In genomic region chr12:76470028-76470939, GRCh38 we compare ENCODE assay signal across 8 cellular contexts.
A peak's percentile ranks its signal among the peaks of the same experiment; 100 is the strongest.
DNase-seq lines count a peak whose midpoint lies in the region; ATAC-seq and TF ChIP-seq lines count a peak whose summit lies in the region.

No MANE protein-coding gene starts in this region.

- peaks cover 4% of the 10 kb centered on the region for H3K4me1 ChIP-seq in HAP-1

- H3K27ac ChIP-seq in brain microvascular endothelial cell: peak overlapping the region; percentile 30

- no peaks in the 10 kb centered on the region for H3K9me3 ChIP-seq in HAP-1

- TF ChIP-seq CTCF in brain microvascular endothelial cell (IDR thresholded peaks at IDR 0.05; ENCODE audit: low read depth, low read length, missing control alignments): no peak

- H3K4me3 ChIP-seq in brain microvascular endothelial cell (ENCODE audit: low read depth, low read length) (no peak overlapping the region), HAP-1 (no peak overlapping the region)

- DNase-seq in GM03348 (ENCODE audit: low spot score) (peak; percentile 80), HT1080 (ENCODE audit: low read depth) (peak; percentile 79), brain microvascular endothelial cell (peak; percentile 95), myocyte (ENCODE audit: low read depth) (peak; percentile 91), NCI-H748 (lab: John Stamatoyannopoulos, UW; ENCODE audit: unreplicated experiment) (no peak), HAP-1 (ENCODE audit: low spot score in 2 of 2) (no peak)

- in situ Hi-C loops in brain microvascular endothelial cell (cut with HindIII; ENCODE audit: low pct_ligation_motif_present, low sequenced_read_pairs) (no loop called here), HAP-1 (cut with MboI; ENCODE audit: low sequenced_read_pairs) (loop anchor here (25.0 kb wide), 2 partner anchors 408 to 983 kb away; partner anchors contain the start of gene GLIPR1)

- ATAC-seq in GM21529 (IDR thresholded peaks at IDR 0.05; ENCODE audit: unreplicated experiment): peak; percentile 76
- ATAC-seq in HG03139 (IDR thresholded peaks at IDR 0.05; ENCODE audit: unreplicated experiment): no peak

- H3K36me3 ChIP-seq in brain microvascular endothelial cell (replicated peaks) (no peaks in the 10 kb centered on the region), HAP-1 (replicated peaks) (no peaks in the 10 kb centered on the region)

- H3K27me3 ChIP-seq in brain microvascular endothelial cell (replicated peaks): no peaks in the 10 kb centered on the region
- H3K27me3 ChIP-seq in HAP-1 (ENCODE audit: low read depth): no peaks in the 10 kb centered on the region

Comparison
In these comparisons a context has a peak if more than half of its experiments do, and no peak if none do; other contexts are left out.
1. DNase-seq: peak in GM03348 (single experiment), HT1080 (single experiment), brain microvascular endothelial cell (single experiment) and myocyte (single experiment); none in NCI-H748 (single experiment) and HAP-1 (0 of 2).